In the genomic region with DNA sequence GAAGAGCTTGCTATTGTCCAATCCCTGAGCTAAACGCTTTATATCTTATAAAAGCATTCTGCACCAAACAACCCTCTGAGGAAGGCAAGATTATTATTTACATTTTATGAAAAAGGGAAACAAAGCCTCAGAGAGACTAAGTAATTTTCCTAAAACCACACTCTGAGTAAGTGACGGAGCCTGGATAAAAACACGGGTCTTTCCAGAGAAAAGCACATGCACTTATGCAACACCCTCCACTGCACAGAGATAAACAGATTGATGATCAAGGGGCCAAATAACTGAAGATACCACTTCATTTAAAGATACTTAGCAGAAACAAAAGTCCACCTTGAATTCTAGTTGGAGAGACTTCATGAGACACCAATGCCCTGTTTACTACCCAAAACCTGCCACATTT, we compare ENCODE assay signal across 13 cellular contexts.
A peak's percentile ranks its signal among the peaks of the same experiment; 100 is the strongest.
DNase-seq lines count a peak whose midpoint lies in the region; ATAC-seq and TF ChIP-seq lines count a peak whose summit lies in the region.
"Had no signal": no experiment of that assay in that cellular context is flagged by ENCODE, and none has a peak within 500 bp of the region (broad histone marks: within the 10 kb centered on the region; RNA-seq: fewer than 3 reads in every experiment).

No MANE protein-coding gene starts in this region.

- H3K27me3 ChIP-seq in esophagus muscularis mucosa, result no peaks in the 10 kb centered on the region
- H3K27me3 ChIP-seq in aorta (ENCODE audit: control insufficient read depth in 1 of 2, insufficient read depth in 2 of 2, low read length in 1 of 2), result no peaks in the 10 kb centered on the region
- H3K27me3 ChIP-seq: BLaER1 had no signal

- H3K9me3 ChIP-seq in esophagus muscularis mucosa (no peaks in the 10 kb centered on the region), aorta (ENCODE audit: control insufficient read depth, low read length) (peaks cover 3% of the 10 kb centered on the region)
- H3K9me3 ChIP-seq: BLaER1 had no signal

- no peak for DNase-seq in Right ventricle myocardium superior
- no peak for DNase-seq in cardiac septum (ENCODE audit: low spot score)
- DNase-seq in esophagus muscularis mucosa (ENCODE audit: extremely low spot score), result peak; percentile 10
- DNase-seq in sciatic nerve (ENCODE audit: low spot score), result no peak
- no peak for DNase-seq in aorta
- no peak for DNase-seq in activated T-cell treated with anti-CD3 and anti-CD28 coated beads for 4 hours
- DNase-seq: 8988T; CD4-positive, alpha-beta memory T cell; DMS79 treated with DMSO at 0.1 percent for 48 hours; H9 had no signal

- H3K4me3 ChIP-seq in esophagus muscularis mucosa (no peak overlapping the region), aorta (ENCODE audit: low read length in 2 of 2) (no peak overlapping the region)
- H3K4me3 ChIP-seq: BLaER1, GM12878 had no signal

- no peak for TF ChIP-seq CTCF in esophagus muscularis mucosa (IDR thresholded peaks at IDR 0.05)

- WGBS in esophagus muscularis mucosa, result 65% methylated on average over 3 of the region's 3 CpGs
- 72 to 78% methylated on average over 3 of the region's 3 CpGs for WGBS in aorta, 2 donors

- TF ChIP-seq EP300 in esophagus muscularis mucosa (IDR thresholded peaks at IDR 0.05), result no peak

- intact Hi-C loops in Right ventricle myocardium superior (cut with DNase I) (no loop called here), cardiac septum (cut with DNase I) (no loop called here), esophagus muscularis mucosa (cut with DNase I) (no loop called here), sciatic nerve (cut with DNase I) (no loop called here), aorta (cut with DNase I) (no loop called here)

- peak overlapping the region; percentile 28 to 78 (median 48) for H3K27ac ChIP-seq in esophagus muscularis mucosa (replicated peaks in 1 of 4)
- H3K27ac ChIP-seq in aorta (ENCODE audit: low read depth in 1 of 2, low read length in 2 of 2), result no peak overlapping the region
- H3K27ac ChIP-seq: BLaER1 had no signal

- H3K36me3 ChIP-seq in esophagus muscularis mucosa, result no peaks in the 10 kb centered on the region
- no peaks in the 10 kb centered on the region for H3K36me3 ChIP-seq in aorta (ENCODE audit: control insufficient read depth in 1 of 2, insufficient read depth in 2 of 2, low read length in 1 of 2)
- H3K36me3 ChIP-seq: BLaER1 had no signal

- ATAC-seq in Right ventricle myocardium superior (ENCODE audit: poor library complexity), result peak; percentile 57
- ATAC-seq in sciatic nerve, result peak; percentile 59
- peak; percentile 58 for ATAC-seq in aorta (ENCODE audit: low FRiP score)
- ATAC-seq in GM18519 (IDR thresholded peaks at IDR 0.05; ENCODE audit: low FRiP score, unreplicated experiment), result no peak
- ATAC-seq: GM12878 had no signal

- H3K4me1 ChIP-seq in esophagus muscularis mucosa, result peaks cover 10 to 41% (median 28%) of the 10 kb centered on the region in 4 donors
- no peaks in the 10 kb centered on the region for H3K4me1 ChIP-seq in aorta (ENCODE audit: control insufficient read depth in 1 of 2, insufficient read depth in 2 of 2, low read length in 2 of 2)
- H3K4me1 ChIP-seq: BLaER1 had no signal

- TF ChIP-seq POLR2A in esophagus muscularis mucosa (IDR thresholded peaks at IDR 0.05; ENCODE audit: low read depth), result no peak

Comparison
In these comparisons a context has a peak if more than half of its experiments do, and no peak if none do; other contexts are left out.
1. H3K27ac ChIP-seq: peak in esophagus muscularis mucosa (4 of 4); none in aorta (0 of 2).